Comparison of ENCODE assay signal across 26 cellular contexts in genomic region chr12:28130234-28130624, GRCh38.
DNase-seq lines count a peak whose midpoint lies in the region; ATAC-seq and TF ChIP-seq lines count a peak whose summit lies in the region.
"Had no signal": no experiment of that assay in that cellular context is flagged by ENCODE, and none has a peak within 500 bp of the region (broad histone marks: within the 10 kb centered on the region; RNA-seq: fewer than 3 reads in every experiment).

No MANE protein-coding gene starts in this region.

- dilution Hi-C loops in mammary epithelial cell (cut with HindIII; ENCODE audit: low sequenced_read_pairs): no loop called here

- H4K20me1 ChIP-seq in mammary epithelial cell (ENCODE audit: insufficient read depth, low read length): no peaks in the 10 kb centered on the region
- H4K20me1 ChIP-seq in osteoblast (ENCODE audit: insufficient read depth, low read length): no peaks in the 10 kb centered on the region

- H3K27ac ChIP-seq in breast epithelium: peak overlapping the region in 1 of 2 donors; percentile 19
- peak overlapping the region; percentile 98 for H3K27ac ChIP-seq in mammary epithelial cell (ENCODE audit: insufficient read depth, low read depth, low read length)
- peak overlapping the region; percentile 98 for H3K27ac ChIP-seq in osteoblast (ENCODE audit: low read depth, low read length)
- H3K27ac ChIP-seq: body of pancreas, dorsolateral prefrontal cortex, right lobe of liver, upper lobe of left lung had no signal

- TF ChIP-seq POLR2A in breast epithelium (IDR thresholded peaks at IDR 0.05): no peak

- H3K9me3 ChIP-seq in breast epithelium (no peaks in the 10 kb centered on the region), mammary epithelial cell (replicated peaks; ENCODE audit: insufficient read depth, low read length) (no peaks in the 10 kb centered on the region), osteoblast (ENCODE audit: low read depth, low read length) (no peaks in the 10 kb centered on the region)
- H3K9me3 ChIP-seq: body of pancreas, gastroesophageal sphincter, right lobe of liver, upper lobe of left lung had no signal

- H3K79me2 ChIP-seq in mammary epithelial cell (ENCODE audit: insufficient read depth, low read length) (no peaks in the 10 kb centered on the region), osteoblast (ENCODE audit: insufficient read depth, low read length) (no peaks in the 10 kb centered on the region)

- intact Hi-C loops in MCF 10A (cut with micrococcal nuclease): no loop called here
- intact Hi-C loops in breast epithelium (cut with DNase I; ENCODE audit: low total_unique reads): no loop called here
- intact Hi-C loops in mammary epithelial cell (cut with micrococcal nuclease): loop anchor here (1.0 to 5.0 kb wide), 9 partner anchors 16 to 160 kb away; no protein-coding TSS in a partner anchor

- no peaks in the 10 kb centered on the region for H3K36me3 Mint-ChIP-seq in MCF 10A (ENCODE audit: insufficient read depth, unreplicated experiment)
- H3K36me3 Mint-ChIP-seq: stimulated activated effector memory CD8-positive, alpha-beta T cell treated with anti-CD3 and anti-CD28 coated beads, Interleukin-12 subunit alpha, Interleukin-12 subunit beta, amount 100 ng/mL, for 72 hours had no signal

- H3K9me3 Mint-ChIP-seq in MCF 10A (ENCODE audit: unreplicated experiment): no peaks in the 10 kb centered on the region
- H3K9me3 Mint-ChIP-seq: stimulated activated effector memory CD8-positive, alpha-beta T cell treated with anti-CD3 and anti-CD28 coated beads, Interleukin-12 subunit alpha, Interleukin-12 subunit beta, amount 100 ng/mL, for 72 hours had no signal

- no peaks in the 10 kb centered on the region for H3K27me3 ChIP-seq in breast epithelium
- H3K27me3 ChIP-seq in mammary epithelial cell (ENCODE audit: insufficient read depth, low read length): no peaks in the 10 kb centered on the region
- no peaks in the 10 kb centered on the region for H3K27me3 ChIP-seq in osteoblast (ENCODE audit: insufficient read depth, low read length)
- H3K27me3 ChIP-seq: body of pancreas, dorsolateral prefrontal cortex, gastroesophageal sphincter, right lobe of liver, upper lobe of left lung had no signal

- H3K4me1 Mint-ChIP-seq in MCF 10A (ENCODE audit: insufficient read depth, unreplicated experiment): peaks cover 19% of the 10 kb centered on the region

- H2AFZ ChIP-seq in mammary epithelial cell (ENCODE audit: low read depth, low read length) (no peak overlapping the region), osteoblast (ENCODE audit: low read length) (no peak overlapping the region)

- no peak overlapping the region for H3K4me3 ChIP-seq in breast epithelium
- no peak overlapping the region for H3K4me3 ChIP-seq in mammary epithelial cell (replicated peaks in 1 of 3; ENCODE audit: insufficient read depth in 1 of 3, low read depth in 2 of 3, low read length in 3 of 3)
- H3K4me3 ChIP-seq in osteoblast (ENCODE audit: insufficient read depth, low read length): no peak overlapping the region
- H3K4me3 ChIP-seq: body of pancreas, dorsolateral prefrontal cortex, gastroesophageal sphincter, right lobe of liver, upper lobe of left lung had no signal

- no peaks in the 10 kb centered on the region for H3K36me3 ChIP-seq in breast epithelium
- no peaks in the 10 kb centered on the region for H3K36me3 ChIP-seq in mammary epithelial cell (ENCODE audit: insufficient read depth, low read length)
- no peaks in the 10 kb centered on the region for H3K36me3 ChIP-seq in osteoblast (ENCODE audit: insufficient read depth, low read length)
- H3K36me3 ChIP-seq: gastroesophageal sphincter, right lobe of liver, upper lobe of left lung had no signal

- DNase-seq in MCF 10A (ENCODE audit: unreplicated experiment) (no peak), breast epithelium (ENCODE audit: low spot score in 2 of 2) (no peak), mammary epithelial cell (no peak), osteoblast (ENCODE audit: insufficient read length, low spot score, missing footprints) (no peak), left lobe of liver (ENCODE audit: low spot score) (no peak), retina (no peak)
- DNase-seq: 8988T; activated CD4-positive, CD25-positive, alpha-beta regulatory T cell treated with anti-CD3 and anti-CD28 coated beads, Interleukin-2, amount 50 U/mL, for 72 hours; activated T-cell treated with anti-CD3 and anti-CD28 coated beads, Interleukin-2, amount 50 U/mL, for 48 hours; cerebellar nuclear complex; DMS79 treated with DMSO at 0.1 percent for 48 hours; dorsolateral prefrontal cortex; GDM1; mesendoderm; NCI-H1092; NCI-H187; NCI-H2171; NCI-H510A; right lobe of liver; T-helper 2 cell; upper lobe of left lung had no signal

- H3K27ac Mint-ChIP-seq in MCF 10A (ENCODE audit: low read depth, unreplicated experiment): peak overlapping the region; percentile 84

- no peak overlapping the region for H3K4me3 Mint-ChIP-seq in MCF 10A (ENCODE audit: unreplicated experiment)
- H3K4me3 Mint-ChIP-seq: stimulated activated effector memory CD8-positive, alpha-beta T cell treated with anti-CD3 and anti-CD28 coated beads, Interleukin-12 subunit alpha, Interleukin-12 subunit beta, amount 100 ng/mL, for 72 hours had no signal

- H3K4me2 ChIP-seq in mammary epithelial cell (ENCODE audit: insufficient read depth, low read depth, low read length) (no peak overlapping the region), osteoblast (ENCODE audit: insufficient read depth, low read length) (peak overlapping the region; percentile 59)

- in situ Hi-C loops in mammary epithelial cell (cut with MboI; ENCODE audit: low sequenced_read_pairs in 2 of 2): no loop called here

- POLR2A ChIA-PET in MCF 10A (lab: Yijun Ruan, JAX): interaction anchor here (0.6 to 1.3 kb wide), 3 partner anchors 9 to 160 kb away, joined by 3 to 4 read pairs (median 3); no protein-coding TSS in a partner anchor

- WGBS in mammary epithelial cell (ENCODE audit: low coverage, missing lambda C conversion rate): 66% methylated on average over 2 of the region's 2 CpGs

- peak overlapping the region; percentile 21 for H3K9ac ChIP-seq in mammary epithelial cell (ENCODE audit: insufficient read depth, low read length)

- ATAC-seq in GM19397 (IDR thresholded peaks at IDR 0.05; ENCODE audit: unreplicated experiment): no peak
- ATAC-seq in left lobe of liver: no peak
- ATAC-seq in GM19023 (IDR thresholded peaks at IDR 0.05; ENCODE audit: unreplicated experiment): no peak
- ATAC-seq: body of pancreas had no signal

- TF ChIP-seq CTCF in MCF 10A (IDR thresholded peaks at IDR 0.05; ENCODE audit: unreplicated experiment) (no peak), breast epithelium (IDR thresholded peaks at IDR 0.05) (no peak), mammary epithelial cell (conservative IDR thresholded peaks at IDR 0.05 in 1 of 2, IDR thresholded peaks at IDR 0.05 in 1 of 2; ENCODE audit: extremely low read depth in 1 of 2, insufficient read depth in 1 of 2, low read depth in 1 of 2, low read length in 2 of 2) (no peak), osteoblast (IDR thresholded peaks at IDR 0.05; ENCODE audit: extremely low read depth, low read depth, low read length) (no peak)

- no peaks in the 10 kb centered on the region for H3K27me3 Mint-ChIP-seq in MCF 10A (ENCODE audit: insufficient read depth, unreplicated experiment)

- CTCF ChIA-PET in MCF 10A (lab: Yijun Ruan, JAX) (no interaction called here), mammary epithelial cell (lab: Charles Lee; ENCODE audit: low non-redundant PET) (interaction anchor here (0.5 kb wide), 1 partner anchor 97 kb away, joined by 3 read pairs; no protein-coding TSS in a partner anchor)

- H3K4me1 ChIP-seq in breast epithelium (peaks cover 0 to 4% of the 10 kb centered on the region in 2 donors), mammary epithelial cell (ENCODE audit: insufficient read depth, low read length) (peaks cover 55% of the 10 kb centered on the region), osteoblast (ENCODE audit: insufficient read depth, low read length) (peaks cover 12% of the 10 kb centered on the region)
- H3K4me1 ChIP-seq: body of pancreas, right lobe of liver, upper lobe of left lung had no signal

- BruUV-seq in MCF 10A (replicated peaks; lab: Mats Ljungman, UMichigan): TSS peak; percentile 82
- TSS peak; percentile 58 for BruUV-seq in mammary epithelial cell (replicated peaks; lab: Mats Ljungman, UMichigan)
